In the genomic region with DNA sequence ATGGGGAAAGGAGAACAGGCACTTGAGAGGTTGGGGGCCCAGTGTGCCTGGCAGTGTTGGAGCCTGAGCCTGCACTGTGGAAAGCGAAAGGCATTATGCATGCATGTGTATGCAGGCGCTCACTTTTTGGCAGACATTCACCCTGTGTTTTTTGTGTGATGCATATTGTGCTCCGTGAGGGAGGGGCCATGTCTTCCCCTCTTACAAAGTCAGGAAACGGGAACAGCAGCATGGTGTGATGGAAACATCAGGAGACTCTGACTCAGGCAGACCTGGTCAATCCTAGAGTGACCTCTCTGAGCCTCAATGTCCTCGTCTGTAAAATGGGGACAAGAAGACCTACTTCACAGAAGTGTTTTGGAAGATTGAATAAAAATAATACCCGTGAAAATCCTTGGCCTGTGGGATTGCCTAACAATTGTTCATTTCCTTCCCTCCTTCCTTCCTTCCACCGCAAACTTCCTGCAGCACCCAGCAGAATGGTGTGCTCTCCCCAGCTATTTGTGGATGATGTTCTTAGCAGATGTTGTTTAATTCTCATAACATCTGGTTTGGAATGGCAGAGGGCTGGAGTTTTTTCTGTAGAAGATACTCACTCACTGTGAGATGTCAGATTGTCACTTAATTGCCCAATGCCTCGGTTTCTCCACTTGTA, we compare ENCODE assay signal across 1 cellular context.
TF ChIP-seq lines count a peak whose summit lies in the region.

No MANE protein-coding gene starts in this region.

TF ChIP-seq in GM23338, 12 proteins besides CTCF, POLR2A, EP300 and RAD21 (continued from another document):
- TF ChIP-seq, protein P1, sequence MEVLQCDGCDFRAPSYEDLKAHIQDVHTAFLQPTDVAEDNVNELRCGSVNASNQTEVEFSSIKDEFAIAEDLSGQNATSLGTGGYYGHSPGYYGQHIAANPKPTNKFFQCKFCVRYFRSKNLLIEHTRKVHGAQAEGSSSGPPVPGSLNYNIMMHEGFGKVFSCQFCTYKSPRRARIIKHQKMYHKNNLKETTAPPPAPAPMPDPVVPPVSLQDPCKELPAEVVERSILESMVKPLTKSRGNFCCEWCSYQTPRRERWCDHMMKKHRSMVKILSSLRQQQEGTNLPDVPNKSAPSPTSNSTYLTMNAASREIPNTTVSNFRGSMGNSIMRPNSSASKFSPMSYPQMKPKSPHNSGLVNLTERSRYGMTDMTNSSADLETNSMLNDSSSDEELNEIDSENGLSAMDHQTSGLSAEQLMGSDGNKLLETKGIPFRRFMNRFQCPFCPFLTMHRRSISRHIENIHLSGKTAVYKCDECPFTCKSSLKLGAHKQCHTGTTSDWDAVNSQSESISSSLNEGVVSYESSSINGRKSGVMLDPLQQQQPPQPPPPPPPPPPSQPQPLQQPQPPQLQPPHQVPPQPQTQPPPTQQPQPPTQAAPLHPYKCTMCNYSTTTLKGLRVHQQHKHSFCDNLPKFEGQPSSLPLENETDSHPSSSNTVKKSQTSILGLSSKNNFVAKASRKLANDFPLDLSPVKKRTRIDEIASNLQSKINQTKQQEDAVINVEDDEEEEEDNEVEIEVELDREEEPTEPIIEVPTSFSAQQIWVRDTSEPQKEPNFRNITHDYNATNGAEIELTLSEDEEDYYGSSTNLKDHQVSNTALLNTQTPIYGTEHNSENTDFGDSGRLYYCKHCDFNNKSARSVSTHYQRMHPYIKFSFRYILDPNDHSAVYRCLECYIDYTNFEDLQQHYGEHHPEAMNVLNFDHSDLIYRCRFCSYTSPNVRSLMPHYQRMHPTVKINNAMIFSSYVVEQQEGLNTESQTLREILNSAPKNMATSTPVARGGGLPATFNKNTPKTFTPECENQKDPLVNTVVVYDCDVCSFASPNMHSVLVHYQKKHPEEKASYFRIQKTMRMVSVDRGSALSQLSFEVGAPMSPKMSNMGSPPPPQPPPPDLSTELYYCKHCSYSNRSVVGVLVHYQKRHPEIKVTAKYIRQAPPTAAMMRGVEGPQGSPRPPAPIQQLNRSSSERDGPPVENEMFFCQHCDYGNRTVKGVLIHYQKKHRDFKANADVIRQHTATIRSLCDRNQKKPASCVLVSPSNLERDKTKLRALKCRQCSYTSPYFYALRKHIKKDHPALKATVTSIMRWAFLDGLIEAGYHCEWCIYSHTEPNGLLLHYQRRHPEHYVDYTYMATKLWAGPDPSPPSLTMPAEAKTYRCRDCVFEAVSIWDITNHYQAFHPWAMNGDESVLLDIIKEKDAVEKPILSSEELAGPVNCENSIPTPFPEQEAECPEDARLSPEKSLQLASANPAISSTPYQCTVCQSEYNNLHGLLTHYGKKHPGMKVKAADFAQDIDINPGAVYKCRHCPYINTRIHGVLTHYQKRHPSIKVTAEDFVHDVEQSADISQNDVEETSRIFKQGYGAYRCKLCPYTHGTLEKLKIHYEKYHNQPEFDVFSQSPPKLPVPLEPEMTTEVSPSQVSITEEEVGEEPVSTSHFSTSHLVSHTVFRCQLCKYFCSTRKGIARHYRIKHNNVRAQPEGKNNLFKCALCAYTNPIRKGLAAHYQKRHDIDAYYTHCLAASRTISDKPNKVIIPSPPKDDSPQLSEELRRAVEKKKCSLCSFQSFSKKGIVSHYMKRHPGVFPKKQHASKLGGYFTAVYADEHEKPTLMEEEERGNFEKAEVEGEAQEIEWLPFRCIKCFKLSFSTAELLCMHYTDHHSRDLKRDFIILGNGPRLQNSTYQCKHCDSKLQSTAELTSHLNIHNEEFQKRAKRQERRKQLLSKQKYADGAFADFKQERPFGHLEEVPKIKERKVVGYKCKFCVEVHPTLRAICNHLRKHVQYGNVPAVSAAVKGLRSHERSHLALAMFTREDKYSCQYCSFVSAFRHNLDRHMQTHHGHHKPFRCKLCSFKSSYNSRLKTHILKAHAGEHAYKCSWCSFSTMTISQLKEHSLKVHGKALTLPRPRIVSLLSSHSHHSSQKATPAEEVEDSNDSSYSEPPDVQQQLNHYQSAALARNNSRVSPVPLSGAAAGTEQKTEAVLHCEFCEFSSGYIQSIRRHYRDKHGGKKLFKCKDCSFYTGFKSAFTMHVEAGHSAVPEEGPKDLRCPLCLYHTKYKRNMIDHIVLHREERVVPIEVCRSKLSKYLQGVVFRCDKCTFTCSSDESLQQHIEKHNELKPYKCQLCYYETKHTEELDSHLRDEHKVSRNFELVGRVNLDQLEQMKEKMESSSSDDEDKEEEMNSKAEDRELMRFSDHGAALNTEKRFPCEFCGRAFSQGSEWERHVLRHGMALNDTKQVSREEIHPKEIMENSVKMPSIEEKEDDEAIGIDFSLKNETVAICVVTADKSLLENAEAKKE (CRISPR knock-in tag; IDR thresholded peaks at IDR 0.05), result no peak
- no peak for TF ChIP-seq POLR2AphosphoS5 (IDR thresholded peaks at IDR 0.05; ENCODE audit: low read depth)
- TF ChIP-seq, protein P2, sequence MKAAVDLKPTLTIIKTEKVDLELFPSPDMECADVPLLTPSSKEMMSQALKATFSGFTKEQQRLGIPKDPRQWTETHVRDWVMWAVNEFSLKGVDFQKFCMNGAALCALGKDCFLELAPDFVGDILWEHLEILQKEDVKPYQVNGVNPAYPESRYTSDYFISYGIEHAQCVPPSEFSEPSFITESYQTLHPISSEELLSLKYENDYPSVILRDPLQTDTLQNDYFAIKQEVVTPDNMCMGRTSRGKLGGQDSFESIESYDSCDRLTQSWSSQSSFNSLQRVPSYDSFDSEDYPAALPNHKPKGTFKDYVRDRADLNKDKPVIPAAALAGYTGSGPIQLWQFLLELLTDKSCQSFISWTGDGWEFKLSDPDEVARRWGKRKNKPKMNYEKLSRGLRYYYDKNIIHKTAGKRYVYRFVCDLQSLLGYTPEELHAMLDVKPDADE (IDR thresholded peaks at IDR 0.05), result no peak
- no peak for TF ChIP-seq EZH2 (IDR thresholded peaks at IDR 0.05; ENCODE audit: low read depth, unreplicated experiment)
- TF ChIP-seq EZH2phosphoT487 (IDR thresholded peaks at IDR 0.05; ENCODE audit: unreplicated experiment), result no peak
- no peak for TF ChIP-seq NANOG (IDR thresholded peaks at IDR 0.05; ENCODE audit: borderline replicate concordance)
- no peak for TF ChIP-seq ZNF331 (CRISPR knock-in tag; IDR thresholded peaks at IDR 0.05; ENCODE audit: low read depth)
